Comparison of ENCODE assay signal across 12 cellular contexts in the genomic region with DNA sequence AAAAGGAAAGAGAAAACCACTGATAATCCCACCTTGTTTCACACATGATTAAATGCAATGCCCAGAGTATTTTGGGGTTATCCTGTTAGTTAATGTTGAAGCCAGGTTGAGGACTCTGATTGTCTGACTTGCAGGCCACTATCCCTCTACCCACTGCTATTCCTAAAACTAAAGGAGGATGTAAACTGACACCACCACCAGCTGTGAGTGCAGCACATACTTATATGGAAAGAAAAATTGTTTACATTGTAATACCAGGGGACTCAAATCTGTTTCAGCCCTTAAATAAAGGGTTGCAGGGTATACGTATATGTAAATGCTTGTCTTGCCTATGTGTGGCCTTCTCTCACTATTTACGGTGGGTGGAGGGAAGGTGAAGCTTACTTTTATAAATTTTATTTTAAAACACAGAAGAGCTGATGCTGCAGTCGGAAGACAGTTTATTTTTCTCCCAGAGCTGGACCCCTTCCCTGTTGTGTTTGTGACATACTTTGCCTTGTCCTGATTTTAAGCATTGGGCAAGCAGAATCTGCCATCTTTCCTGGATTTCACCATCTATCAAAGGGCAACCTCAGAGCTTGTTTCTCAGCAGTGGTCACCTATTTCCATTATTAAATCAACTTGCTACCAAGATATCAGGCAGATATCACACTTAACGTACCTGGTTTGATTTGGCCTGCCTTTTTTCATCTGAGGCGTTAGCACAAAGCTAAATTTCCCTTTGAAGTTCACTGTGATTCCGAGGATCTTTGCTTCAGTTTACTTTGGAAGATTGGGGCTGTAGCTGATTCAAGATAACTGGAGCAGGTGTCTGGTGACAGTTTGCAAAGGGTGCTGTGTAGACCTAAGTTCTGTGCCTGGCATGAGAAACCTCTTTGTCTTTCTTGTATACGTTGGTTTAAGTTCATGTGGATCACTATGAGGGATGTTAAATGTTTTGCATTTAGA. TPM values are rescaled to one million over a fixed set of nuclear protein-coding genes. Genes with fewer than 3 reads are reported as not detected.
DNase-seq lines count a peak whose midpoint lies in the region; ATAC-seq and TF ChIP-seq lines count a peak whose summit lies in the region.
"Had no signal": no experiment of that assay in that cellular context is flagged by ENCODE, and none has a peak within 500 bp of the region (broad histone marks: within the 10 kb centered on the region; RNA-seq: fewer than 3 reads in every experiment).

No MANE protein-coding gene starts in this region.

- no peaks in the 10 kb centered on the region for H3K27me3 Mint-ChIP-seq in type B pancreatic cell
- H3K27me3 Mint-ChIP-seq: naive thymus-derived CD8-positive, alpha-beta T cell; T-cell had no signal

- ATAC-seq in heart right ventricle (no peak), left cardiac atrium (no peak), HG02763 (IDR thresholded peaks at IDR 0.05; ENCODE audit: unreplicated experiment) (no peak), GM21381 (IDR thresholded peaks at IDR 0.05; ENCODE audit: unreplicated experiment) (no peak), upper lobe of right lung (no peak)
- ATAC-seq: naive thymus-derived CD8-positive, alpha-beta T cell; stimulated activated naive CD8-positive, alpha-beta T cell treated with anti-CD3 and anti-CD28 coated beads, Interleukin-15, Interleukin-2, amounts not matched to agents 100 U/mL and 50 U/mL, for 24 hours; T-cell had no signal

- H3K4me2 ChIP-seq in hepatocyte = peak overlapping the region; percentile 13

- TF ChIP-seq CTCF in heart right ventricle (IDR thresholded peaks at IDR 0.05) (no peak), hepatocyte (IDR thresholded peaks at IDR 0.05; ENCODE audit: poor library complexity) (no peak), type B pancreatic cell (conservative IDR thresholded peaks at IDR 0.05) (no peak), upper lobe of right lung (IDR thresholded peaks at IDR 0.05) (no peak)

- H3K36me3 ChIP-seq in heart right ventricle (peaks cover 0 to 1% (median 0%) of the 10 kb centered on the region in 9 donors), hepatocyte (replicated peaks; ENCODE audit: insufficient read depth, low read depth) (no peaks in the 10 kb centered on the region), upper lobe of right lung (no peaks in the 10 kb centered on the region)

- H3K27ac ChIP-seq in heart right ventricle = peak overlapping the region in 6 of 10 donors; percentile 1 to 68 (median 50)
- H3K27ac ChIP-seq in hepatocyte = peak overlapping the region; percentile 22
- H3K27ac ChIP-seq in upper lobe of right lung = no peak overlapping the region

- H2AFZ ChIP-seq in hepatocyte = no peak overlapping the region

- no peaks in the 10 kb centered on the region for H3K9me3 Mint-ChIP-seq in type B pancreatic cell
- H3K9me3 Mint-ChIP-seq: naive thymus-derived CD8-positive, alpha-beta T cell; T-cell had no signal

- H3K36me3 Mint-ChIP-seq in type B pancreatic cell = peaks cover 4% of the 10 kb centered on the region

- peak overlapping the region; percentile 10 for H3K4me3 Mint-ChIP-seq in type B pancreatic cell
- H3K4me3 Mint-ChIP-seq: naive thymus-derived CD8-positive, alpha-beta T cell; T-cell had no signal

- H3K79me2 ChIP-seq in hepatocyte = peaks cover 76% of the 10 kb centered on the region

- H3K4me1 ChIP-seq in heart right ventricle (peaks cover 22 to 89% (median 79%) of the 10 kb centered on the region in 9 donors), hepatocyte (ENCODE audit: insufficient read depth) (peaks cover 47% of the 10 kb centered on the region), upper lobe of right lung (peaks cover 23% of the 10 kb centered on the region)

- whole genome bisulfite sequencing in heart right ventricle, 2 donors = 61 to 66% methylated on average over 7 of the region's 7 CpGs
- WGBS in hepatocyte (ENCODE audit: low lambda C conversion rate, missing lambda C conversion rate) = 50% methylated on average over 7 of the region's 7 CpGs

- no peak overlapping the region for H3K4me3 ChIP-seq in heart right ventricle
- no peak overlapping the region for H3K4me3 ChIP-seq in hepatocyte
- H3K4me3 ChIP-seq in upper lobe of right lung = no peak overlapping the region

- DNase-seq in heart right ventricle (no peak), left cardiac atrium (no peak), NCI-H748 (lab: John Stamatoyannopoulos, UW; ENCODE audit: unreplicated experiment) (peak; percentile 84), hepatocyte (ENCODE audit: low spot score) (no peak), type B pancreatic cell (ENCODE audit: extremely low spot score, unreplicated experiment) (no peak), upper lobe of right lung (no peak)
- DNase-seq: GF-D8; naive thymus-derived CD8-positive, alpha-beta T cell; stimulated activated naive CD8-positive, alpha-beta T cell treated with anti-CD3 and anti-CD28 coated beads, Interleukin-15, Interleukin-2, amounts not matched to agents 100 U/mL and 50 U/mL, for 24 hours; T-cell had no signal

- H4K20me1 ChIP-seq in hepatocyte (ENCODE audit: insufficient read depth, poor library complexity, severe bottlenecking) = peaks cover 19% of the 10 kb centered on the region

- intact Hi-C loops in heart right ventricle (cut with DNase I) (no loop called here), left cardiac atrium (cut with DNase I) (no loop called here), upper lobe of right lung (cut with DNase I) (no loop called here)

- H3K9me3 ChIP-seq in heart right ventricle (no peaks in the 10 kb centered on the region), hepatocyte (ENCODE audit: low read depth) (no peaks in the 10 kb centered on the region), upper lobe of right lung (no peaks in the 10 kb centered on the region)

- H3K4me1 Mint-ChIP-seq in type B pancreatic cell (ENCODE audit: unreplicated experiment) = peaks cover 57% of the 10 kb centered on the region

- H3K27me3 ChIP-seq in heart right ventricle (no peaks in the 10 kb centered on the region), hepatocyte (no peaks in the 10 kb centered on the region), upper lobe of right lung (no peaks in the 10 kb centered on the region)

- H3K27ac Mint-ChIP-seq in type B pancreatic cell = peak overlapping the region; percentile 14
- H3K27ac Mint-ChIP-seq: naive thymus-derived CD8-positive, alpha-beta T cell; T-cell had no signal

- no peaks in the 10 kb centered on the region for H3K9me2 ChIP-seq in hepatocyte (replicated peaks; ENCODE audit: insufficient read depth)

RNA-seq across cellular contexts. Expression of gene DAAM1, which starts 25.2 kb away (rescaled TPM):
- 100 to 1,000 TPM in 1 of 10 donors, 10 to 100 TPM in 9; 72.3 to 102 (median 77.7) TPM for total RNA-seq in heart right ventricle
- 10 to 100 TPM; 22.8 to 30.4 TPM for polyA plus RNA-seq in heart right ventricle
- total RNA-seq in left cardiac atrium = 10 to 100 TPM; 87.2 to 97.1 TPM
- 23.1 and 23.7 TPM in 2 replicates for total RNA-seq in hepatocyte
- 19.0 and 21.6 TPM in 2 replicates for polyA plus RNA-seq in hepatocyte
- total RNA-seq in type B pancreatic cell (ENCODE audit: low replicate concordance) = 64.3 and 70.6 TPM in 2 replicates
- total RNA-seq in upper lobe of right lung = 51.2 TPM
